Comparison of ENCODE assay signal across 15 cellular contexts in genomic region chr13:51663980-51664957, GRCh38.
DNase-seq lines count a peak whose midpoint lies in the region; ATAC-seq and TF ChIP-seq lines count a peak whose summit lies in the region.
"Had no signal": no experiment of that assay in that cellular context is flagged by ENCODE, and none has a peak within 500 bp of the region (broad histone marks: within the 10 kb centered on the region; RNA-seq: fewer than 3 reads in every experiment).

No MANE protein-coding gene starts in this region.

- 79 to 87% (median 83%) methylated on average over 8 of the region's 8 CpGs for WGBS in heart left ventricle, 4 donors
- WGBS in prostate gland, result 52% methylated on average over 8 of the region's 8 CpGs

- H3K36me3 ChIP-seq in SK-N-MC (ENCODE audit: insufficient read depth, low read length) (peaks cover 6% of the 10 kb centered on the region; the same call in 1 of the 2 replicates), heart left ventricle (peaks cover 0 to 8% (median 0%) of the 10 kb centered on the region in 9 donors), prostate gland (no peaks in the 10 kb centered on the region)

- 0 out of 2 replicates have a peak overlapping the region, but pooled peaks have one; percentile 6 for H3K27ac ChIP-seq in SK-N-MC
- H3K27ac ChIP-seq in heart left ventricle, result peak overlapping the region in 2 of 12 donors; percentile 6 to 22
- peak overlapping the region in 1 of 2 donors; percentile 32 for H3K27ac ChIP-seq in prostate gland
- H3K27ac ChIP-seq: GM23248, thyroid gland had no signal

- no peak for TF ChIP-seq CTCF in heart left ventricle (IDR thresholded peaks at IDR 0.05)
- TF ChIP-seq CTCF in prostate gland (IDR thresholded peaks at IDR 0.05), result no peak

- H3K4me3 ChIP-seq in SK-N-MC (no peak overlapping the region), heart left ventricle (no peak overlapping the region), prostate gland (no peak overlapping the region)
- H3K4me3 ChIP-seq: GM23248, thyroid gland had no signal

- peak in 3 of 4 donors; percentile 24 to 57 (median 34) for ATAC-seq in heart left ventricle
- ATAC-seq: SK-N-SH treated with all-trans-retinoic acid at 6 μM for 48 hours had no signal

- TF ChIP-seq POLR2A in heart left ventricle (IDR thresholded peaks at IDR 0.05) (no peak), prostate gland (IDR thresholded peaks at IDR 0.05) (no peak)

- H3K4me1 ChIP-seq in heart left ventricle, result peaks cover 0 to 36% (median 5%) of the 10 kb centered on the region in 12 donors
- H3K4me1 ChIP-seq in prostate gland (replicated peaks), result peaks cover 15% of the 10 kb centered on the region

- no peak overlapping the region for H3K9ac ChIP-seq in SK-N-MC (ENCODE audit: insufficient read length)
- H3K9ac ChIP-seq: GM23248 had no signal

- H3K9me3 ChIP-seq in SK-N-MC (ENCODE audit: low read depth, low read length), result no peaks in the 10 kb centered on the region
- H3K9me3 ChIP-seq in heart left ventricle, result no peaks in the 10 kb centered on the region
- H3K9me3 ChIP-seq in prostate gland, result no peaks in the 10 kb centered on the region
- H3K9me3 ChIP-seq: thyroid gland had no signal

- intact Hi-C loops in heart left ventricle (cut with DNase I), result loop anchor here in 1 of 10 donors (10.0 kb wide), 1 partner anchor 79 kb away; the partner anchor contains the start of gene WDFY2
- intact Hi-C loops in prostate gland (cut with DNase I), result no loop called here

- no peaks in the 10 kb centered on the region for H3K27me3 ChIP-seq in heart left ventricle
- H3K27me3 ChIP-seq in prostate gland (replicated peaks; ENCODE audit: insufficient read depth), result no peaks in the 10 kb centered on the region
- H3K27me3 ChIP-seq: thyroid gland had no signal

- peak; percentile 34 for DNase-seq in ELR (ENCODE audit: low read depth)
- no peak for DNase-seq in SK-N-MC (ENCODE audit: low read depth, low spot score)
- peak in 1 of 5 donors; percentile 20 for DNase-seq in heart left ventricle
- DNase-seq in prostate gland (ENCODE audit: low spot score), result peak; percentile 15
- DNase-seq in GF-D8 (lab: John Stamatoyannopoulos, UW), result no peak
- no peak for DNase-seq in stimulated activated CD4-positive, alpha-beta T cell treated with anti-CD3 and anti-CD28 coated beads, Interleukin-15, amount 100 ng/mL, for 24 hours
- no peak for DNase-seq in inferior parietal cortex (ENCODE audit: extremely low spot score)
- DNase-seq: COR-L47; effector CD8-positive, alpha-beta T cell; GM23248; NCI-H1105 treated with DMSO at 0.1 percent for 48 hours; NCI-H345; stimulated activated CD4-positive, alpha-beta T cell treated with anti-CD3 and anti-CD28 coated beads, Interleukin-1b, Interleukin-23, amount 100 ng/mL, for 48 hours; thyroid gland had no signal

Comparison
In these comparisons a context has a peak if more than half of its experiments do, and no peak if none do; other contexts are left out.
1. DNase-seq: peak in ELR (single experiment) and prostate gland (single experiment); none in SK-N-MC (single experiment), GF-D8 (single experiment), stimulated activated CD4-positive, alpha-beta T cell treated with anti-CD3 and anti-CD28 coated beads, Interleukin-15, amount 100 ng/mL, for 24 hours (single experiment) and inferior parietal cortex (single experiment).